In genomic region chr11:40293655-40294342, GRCh38 we compare ENCODE assay signal across 8 cellular contexts.
DNase-seq lines count a peak whose midpoint lies in the region; ATAC-seq, FAIRE-seq and TF ChIP-seq lines count a peak whose summit lies in the region.

No MANE protein-coding gene starts in this region.

- CTCF ChIA-PET in endothelial cell of umbilical vein (lab: Charles Lee), result interaction anchor here (0.7 to 2.6 kb wide), 16 partner anchors 10 to 1503 kb away, joined by 3 to 15 read pairs (median 3); no protein-coding TSS in a partner anchor

- H3K9ac ChIP-seq in endothelial cell of umbilical vein (replicated peaks; ENCODE audit: extremely low read depth, insufficient read depth, low read length) (peak overlapping the region; percentile 11), stomach smooth muscle (ENCODE audit: low read length in 2 of 2) (peak overlapping the region; percentile 64 to 66)

- ATAC-seq in GM18502 (IDR thresholded peaks at IDR 0.05; ENCODE audit: poor library complexity, unreplicated experiment) (peak; percentile 94), HG02870 (IDR thresholded peaks at IDR 0.05; ENCODE audit: unreplicated experiment) (peak; percentile 95), memory B cell (ENCODE audit: low read depth) (no peak)

- peaks cover 16 to 17% of the 10 kb centered on the region in 2 experiments for H3K27me3 ChIP-seq in endothelial cell of umbilical vein (ENCODE audit: control insufficient read depth in 2 of 2, insufficient read depth in 2 of 2, low read length in 2 of 2)
- H3K27me3 ChIP-seq in stomach smooth muscle (ENCODE audit: control insufficient read depth in 1 of 2, insufficient read depth in 2 of 2, low read length in 2 of 2), result peaks cover 5 to 10% of the 10 kb centered on the region in 2 donors

- peak overlapping the region; percentile 84 for H3K4me2 ChIP-seq in endothelial cell of umbilical vein (ENCODE audit: insufficient read depth, low read length)

- peaks cover 4% of the 10 kb centered on the region for H3K4me1 Mint-ChIP-seq in memory B cell

- H3K27ac ChIP-seq in endothelial cell of umbilical vein (ENCODE audit: insufficient read depth, low read depth, low read length) (no peak overlapping the region), stomach smooth muscle (ENCODE audit: low read length) (peak overlapping the region; percentile 31)

- POLR2A ChIA-PET in endothelial cell of umbilical vein (lab: Charles Lee), result no interaction called here

- peak; percentile 95 for TF ChIP-seq CTCF in AG10803 (conservative IDR thresholded peaks at IDR 0.05; ENCODE audit: low read length)
- TF ChIP-seq CTCF in endothelial cell of umbilical vein (IDR thresholded peaks at IDR 0.05; ENCODE audit: extremely low read depth in 1 of 2, insufficient read depth in 1 of 2, low read depth in 1 of 2, low read length in 2 of 2), result peak; percentile 88 to 91

- no peaks in the 10 kb centered on the region for H3K79me2 ChIP-seq in endothelial cell of umbilical vein (ENCODE audit: control insufficient read depth, insufficient read depth, low read length)

- H3K27me3 Mint-ChIP-seq in memory B cell, result peaks cover 8% of the 10 kb centered on the region

- no peaks in the 10 kb centered on the region for H3K4me1 ChIP-seq in endothelial cell of umbilical vein (ENCODE audit: control insufficient read depth, extremely low read depth, insufficient read depth, low read length)
- H3K4me1 ChIP-seq in stomach smooth muscle (ENCODE audit: control insufficient read depth, insufficient read depth, low read length), result no peaks in the 10 kb centered on the region

- no peaks in the 10 kb centered on the region for H3K9me1 ChIP-seq in endothelial cell of umbilical vein (replicated peaks; ENCODE audit: control insufficient read depth, extremely low read depth, insufficient read depth, low read length)

- H3K4me3 ChIP-seq in AG10803 (ENCODE audit: low read length) (peak overlapping the region; percentile 65), endothelial cell of umbilical vein (replicated peaks in 1 of 3; ENCODE audit: insufficient read depth in 1 of 3, low read depth in 1 of 3, low read length in 3 of 3) (peak overlapping the region; percentile 32 to 56 (median 54)), stomach smooth muscle (ENCODE audit: low read length in 2 of 2) (peak overlapping the region; percentile 84 to 89)

- no peaks in the 10 kb centered on the region for H4K20me1 ChIP-seq in endothelial cell of umbilical vein (replicated peaks; ENCODE audit: control insufficient read depth, extremely low read depth, insufficient read depth, low read length)

- peak overlapping the region; percentile 99 for H2AFZ ChIP-seq in endothelial cell of umbilical vein (ENCODE audit: low read depth, low read length)

- H3K36me3 Mint-ChIP-seq in memory B cell, result peaks cover 4% of the 10 kb centered on the region

- no TSS peak for BruUV-seq in endothelial cell of umbilical vein (replicated peaks; lab: Mats Ljungman, UMichigan)

- H3K27ac Mint-ChIP-seq in memory B cell, result no peak overlapping the region

- dilution Hi-C loops in endothelial cell of umbilical vein (cut with MboI; ENCODE audit: extremely low pct_ligation_motif_present, low sequenced_read_pairs), result no loop called here

- peak; percentile 94 for FAIRE-seq in endothelial cell of umbilical vein (lab: Jason Lieb, UNC)

- H3K9me3 ChIP-seq in endothelial cell of umbilical vein (replicated peaks; ENCODE audit: control insufficient read depth, insufficient read depth, low read length) (no peaks in the 10 kb centered on the region), stomach smooth muscle (ENCODE audit: control insufficient read depth in 2 of 2, low read length in 2 of 2) (no peaks in the 10 kb centered on the region)

- peaks cover 5% of the 10 kb centered on the region for H3K9me3 Mint-ChIP-seq in memory B cell

- peak overlapping the region; percentile 69 for H3K4me3 Mint-ChIP-seq in memory B cell

- H3K36me3 ChIP-seq in endothelial cell of umbilical vein (ENCODE audit: control insufficient read depth in 2 of 2, extremely low read depth in 1 of 2, insufficient read depth in 2 of 2, low read length in 2 of 2) (no peaks in the 10 kb centered on the region), stomach smooth muscle (ENCODE audit: control insufficient read depth in 2 of 2, insufficient read depth in 2 of 2, low read length in 2 of 2) (no peaks in the 10 kb centered on the region)

- DNase-seq in AG10803 (ENCODE audit: low read depth), result peak; percentile 84
- peak; percentile 87 for DNase-seq in NCI-H146 treated with DMSO at 0.1 percent for 48 hours (lab: John Stamatoyannopoulos, UW; ENCODE audit: unreplicated experiment)
- DNase-seq in UCSD-AML1 (lab: John Stamatoyannopoulos, UW; ENCODE audit: unreplicated experiment), result peak; percentile 25
- peak; percentile 87 for DNase-seq in endothelial cell of umbilical vein (ENCODE audit: low read depth, low spot score)
- DNase-seq in memory B cell (ENCODE audit: low spot score in 2 of 2), result no peak

- intact Hi-C loops in endothelial cell of umbilical vein (cut with micrococcal nuclease), result loop anchor here (5.0 kb wide), 1 partner anchor 1501 kb away; no protein-coding TSS in a partner anchor

- no peak for TF ChIP-seq POLR2A in endothelial cell of umbilical vein (IDR thresholded peaks at IDR 0.05; ENCODE audit: low read depth, low read length)

TF ChIP-seq in endothelial cell of umbilical vein, 7 proteins besides CTCF, POLR2A, EP300 and RAD21:
- no peak for TF ChIP-seq POLR2AphosphoS5 (IDR thresholded peaks at IDR 0.05; ENCODE audit: insufficient read depth, low read depth, low read length)
- no peak for TF ChIP-seq JUN (IDR thresholded peaks at IDR 0.05; ENCODE audit: borderline replicate concordance, insufficient read depth, insufficient read length, low read depth)
- TF ChIP-seq EZH2 (IDR thresholded peaks at IDR 0.05; ENCODE audit: borderline replicate concordance, low read depth, low read length, severe bottlenecking), result no peak
- TF ChIP-seq GATA2 (IDR thresholded peaks at IDR 0.05; ENCODE audit: insufficient read depth, insufficient read length, low read depth, low read length), result no peak
- TF ChIP-seq MAX (IDR thresholded peaks at IDR 0.05; ENCODE audit: insufficient read depth, insufficient read length), result no peak
- TF ChIP-seq FOS (IDR thresholded peaks at IDR 0.05; ENCODE audit: borderline replicate concordance, insufficient read depth, low read length), result no peak
- TF ChIP-seq MYC (IDR thresholded peaks at IDR 0.05; ENCODE audit: low read depth, low read length), result no peak
TF ChIP-seq in endothelial cell of umbilical vein: peak in this region for 0.

Comparison
In these comparisons a context has a peak if more than half of its experiments do, and no peak if none do; other contexts are left out.
1. DNase-seq: peak in AG10803 (single experiment), NCI-H146 treated with DMSO at 0.1 percent for 48 hours (single experiment), UCSD-AML1 (single experiment) and endothelial cell of umbilical vein (single experiment); none in memory B cell (0 of 2).
2. Peak in every context shown above with its lines, with median percentiles within 50 percentile points of each other: H3K4me3 ChIP-seq.